ENCODE assay signal across 18 cellular contexts in genomic region chr2:46666044-46666662, GRCh38. TPM values are rescaled to one million over a fixed set of nuclear protein-coding genes. Genes with fewer than 3 reads are reported as not detected.
DNase-seq lines count a peak whose midpoint lies in the region; ATAC-seq, FAIRE-seq and TF ChIP-seq lines count a peak whose summit lies in the region.
"Had no signal": no experiment of that assay in that cellular context is flagged by ENCODE, and none has a peak within 500 bp of the region (broad histone marks: within the 10 kb centered on the region; RNA-seq: fewer than 3 reads in every experiment).

No MANE protein-coding gene starts in this region.

- H3K9me3 ChIP-seq in GM23248 (ENCODE audit: low read depth) (no peaks in the 10 kb centered on the region), esophagus muscularis mucosa (no peaks in the 10 kb centered on the region), left lung (no peaks in the 10 kb centered on the region), testis (no peaks in the 10 kb centered on the region), small intestine (ENCODE audit: control insufficient read depth, low read depth) (no peaks in the 10 kb centered on the region)
- H3K9me3 ChIP-seq: breast epithelium had no signal

- ATAC-seq in left lung (peak; percentile 66), HG03039 (IDR thresholded peaks at IDR 0.05; ENCODE audit: unreplicated experiment) (no peak), HG03469 (IDR thresholded peaks at IDR 0.05; ENCODE audit: unreplicated experiment) (no peak)

- in situ Hi-C loops in GM23248 (cut with MboI) = no loop called here

- H3F3A ChIP-seq in GM23248 (ENCODE audit: insufficient read depth) = peaks cover 22% of the 10 kb centered on the region

- H3K4me3 ChIP-seq in GM23248 (no peak overlapping the region), esophagus muscularis mucosa (no peak overlapping the region), left lung (no peak overlapping the region), testis (no peak overlapping the region), small intestine (ENCODE audit: low read depth in 1 of 2, low read length in 2 of 2) (no peak overlapping the region)
- H3K4me3 ChIP-seq: breast epithelium, skin epidermis had no signal

- no peak for TF ChIP-seq EP300 in esophagus muscularis mucosa (IDR thresholded peaks at IDR 0.05)

- peak overlapping the region; percentile 21; the same call in 1 of the 2 replicates for H2AFZ ChIP-seq in GM23248

- H3K36me3 ChIP-seq in GM23248 (ENCODE audit: low read depth) (no peaks in the 10 kb centered on the region), esophagus muscularis mucosa (no peaks in the 10 kb centered on the region), left lung (no peaks in the 10 kb centered on the region), testis (ENCODE audit: low read depth, missing control alignments) (no peaks in the 10 kb centered on the region), small intestine (ENCODE audit: control insufficient read depth in 2 of 2, insufficient read depth in 2 of 2, low read length in 2 of 2) (no peaks in the 10 kb centered on the region)
- H3K36me3 ChIP-seq: breast epithelium had no signal

- H3K79me2 ChIP-seq in GM23248 (ENCODE audit: insufficient read depth) = no peaks in the 10 kb centered on the region

- no peak overlapping the region for H3K9ac ChIP-seq in GM23248

- no peak for TF ChIP-seq CTCF in esophagus muscularis mucosa (IDR thresholded peaks at IDR 0.05)
- TF ChIP-seq CTCF in left lung (IDR thresholded peaks at IDR 0.05) = no peak
- TF ChIP-seq CTCF in testis (IDR thresholded peaks at IDR 0.05) = no peak

- no peaks in the 10 kb centered on the region for H4K20me1 ChIP-seq in GM23248 (ENCODE audit: insufficient read depth)

- no peak overlapping the region for H3K4me2 ChIP-seq in GM23248 (ENCODE audit: unreplicated experiment)

- no peak for FAIRE-seq in small intestine (lab: Jason Lieb, UNC)
- FAIRE-seq: frontal cortex had no signal

- intact Hi-C loops in esophagus muscularis mucosa (cut with DNase I) = no loop called here
- intact Hi-C loops in left lung (cut with DNase I) = no loop called here
- intact Hi-C loops in testis (cut with DNase I; ENCODE audit: low total_unique reads) = no loop called here

- no peak for TF ChIP-seq POLR2A in esophagus muscularis mucosa (IDR thresholded peaks at IDR 0.05; ENCODE audit: low read depth)
- TF ChIP-seq POLR2A in testis (IDR thresholded peaks at IDR 0.05) = no peak

- DNase-seq in GM23248 = no peak
- peak; percentile 94 for DNase-seq in esophagus muscularis mucosa (ENCODE audit: extremely low spot score)
- peak in 1 of 2 donors; percentile 58 for DNase-seq in left lung
- peak; percentile 82 for DNase-seq in testis
- no peak for DNase-seq in germinal center (ENCODE audit: low spot score)
- DNase-seq in small intestine = no peak
- DNase-seq: activated CD4-positive, CD25-positive, alpha-beta regulatory T cell treated with anti-CD3 and anti-CD28 coated beads, Interleukin-2, amount 50 U/mL, for 72 hours; activated CD8-positive, alpha-beta memory T cell treated with anti-CD3 and anti-CD28 coated beads, Interleukin-2, amount 50 U/mL, for 48 hours; activated naive CD4-positive, alpha-beta T cell treated with anti-CD3 and anti-CD28 coated beads, Interleukin-2, amount 50 U/mL, for 16 hours; effector memory CD4-positive, alpha-beta T cell; immature natural killer cell; nucleus accumbens; SHP77 treated with DMSO at 0.1 percent for 48 hours had no signal

- H3K27ac ChIP-seq in GM23248 (no peak overlapping the region), esophagus muscularis mucosa (replicated peaks in 1 of 4) (peak overlapping the region; percentile 66 to 76 (median 70)), left lung (no peak overlapping the region), testis (no peak overlapping the region), small intestine (ENCODE audit: low read depth in 1 of 2, low read length in 1 of 2) (no peak overlapping the region)

- H3K27me3 ChIP-seq in GM23248 (replicated peaks; ENCODE audit: insufficient read depth) (no peaks in the 10 kb centered on the region), esophagus muscularis mucosa (no peaks in the 10 kb centered on the region), left lung (no peaks in the 10 kb centered on the region), testis (no peaks in the 10 kb centered on the region), small intestine (ENCODE audit: control insufficient read depth in 2 of 2, insufficient read depth in 2 of 2, low read length in 2 of 2) (no peaks in the 10 kb centered on the region)
- H3K27me3 ChIP-seq: breast epithelium had no signal

- H3K9me2 ChIP-seq in GM23248 (ENCODE audit: insufficient read depth) = no peaks in the 10 kb centered on the region

- peaks cover 38% of the 10 kb centered on the region for H3K4me1 ChIP-seq in GM23248 (ENCODE audit: insufficient read depth)
- peaks cover 14 to 65% (median 59%) of the 10 kb centered on the region in 4 donors for H3K4me1 ChIP-seq in esophagus muscularis mucosa
- no peaks in the 10 kb centered on the region for H3K4me1 ChIP-seq in left lung
- peaks cover 4% of the 10 kb centered on the region for H3K4me1 ChIP-seq in testis
- H3K4me1 ChIP-seq in small intestine (ENCODE audit: control insufficient read depth in 2 of 2, insufficient read depth in 1 of 2, low read depth in 1 of 2, low read length in 1 of 2) = no peaks in the 10 kb centered on the region

- WGBS in GM23248 (ENCODE audit: low coverage in 1 of 2, low lambda C conversion rate in 2 of 2, missing lambda C conversion rate in 2 of 2), 2 experiments = 32 to 34% methylated on average over 14 of the region's 14 CpGs
- 34% methylated on average over 13 of the region's 14 CpGs for WGBS in esophagus muscularis mucosa
- 57 to 61% methylated on average over 13 to 14 of the region's 14 CpGs for WGBS in testis, 2 donors
- WGBS in small intestine, 3 donors = 66 to 92% (median 84%) methylated on average over 14 of the region's 14 CpGs

RNA-seq across cellular contexts. Expression of gene SOCS5, which starts 32.9 kb away (rescaled TPM):
- total RNA-seq in GM23248 (2014; rRNA removed; shearing (Covaris generic)) = 186 and 243 TPM in 2 replicates
- polyA plus RNA-seq in GM23248 (2016; fragmentation: Nextera tagmentation; extraction: Ambion mirVana) (96.9 and 101 TPM in 2 replicates), testis (ENCODE audit: insufficient read depth, low read depth, low replicate concordance) (19.4 TPM), small intestine (1 to 10 TPM; 2.7 to 5.9 (median 3.2) TPM)
- total RNA-seq in esophagus muscularis mucosa (10 to 100 TPM; 47.2 to 73.5 (median 59.5) TPM), left lung (10 to 100 TPM; 18.5 to 21.4 TPM), testis (10 to 100 TPM; 29.5 to 32.0 TPM)

RNA-seq across cellular contexts. Expression of gene CRIPT, which starts 49.1 kb away (rescaled TPM):
- 20.9 and 29.8 TPM in 2 replicates for total RNA-seq in GM23248 (2014; rRNA removed; shearing (Covaris generic))
- polyA plus RNA-seq in GM23248 (2016; fragmentation: Nextera tagmentation; extraction: Ambion mirVana) = 36.3 and 36.9 TPM in 2 replicates
- 10 to 100 TPM; 13.9 to 20.7 (median 18.3) TPM for total RNA-seq in esophagus muscularis mucosa
- total RNA-seq in left lung = 10 to 100 TPM; 11.5 to 15.5 TPM
- 10 to 100 TPM; 15.5 to 18.5 TPM for total RNA-seq in testis
- 13.0 TPM for polyA plus RNA-seq in testis (ENCODE audit: insufficient read depth, low read depth, low replicate concordance)
- polyA plus RNA-seq in small intestine = 10 to 100 TPM in 2 of 3 donors, 1 to 10 TPM in 1; 7.5 to 24.4 (median 14.9) TPM

RNA-seq across cellular contexts. Expression of gene PIGF, which starts 49.3 kb away (rescaled TPM):
- 34.4 and 36.0 TPM in 2 replicates for total RNA-seq in GM23248 (2014; rRNA removed; shearing (Covaris generic))
- polyA plus RNA-seq in GM23248 (2016; fragmentation: Nextera tagmentation; extraction: Ambion mirVana) (52.2 and 56.5 TPM in 2 replicates), testis (ENCODE audit: insufficient read depth, low read depth, low replicate concordance) (62.4 TPM), small intestine (10 to 100 TPM in 2 of 3 donors, 1 to 10 TPM in 1; 9.2 to 26.6 (median 12.7) TPM)
- total RNA-seq in esophagus muscularis mucosa (1 to 10 TPM; 5.2 to 8.3 (median 6.4) TPM), left lung (10 to 100 TPM; 26.9 to 30.7 TPM), testis (10 to 100 TPM; 26.7 to 29.4 TPM)

Comparison
In these comparisons a context has a peak if more than half of its experiments do, and no peak if none do; other contexts are left out.
1. DNase-seq: peak in esophagus muscularis mucosa (single experiment) and testis (single experiment); none in GM23248 (single experiment), germinal center (single experiment) and small intestine (single experiment).
2. H3K27ac ChIP-seq: peak in esophagus muscularis mucosa (4 of 4); none in GM23248 (single experiment), left lung (0 of 2), testis (0 of 2) and small intestine (0 of 2).